ENCODE assay signal across 1 cellular context in the genomic region with DNA sequence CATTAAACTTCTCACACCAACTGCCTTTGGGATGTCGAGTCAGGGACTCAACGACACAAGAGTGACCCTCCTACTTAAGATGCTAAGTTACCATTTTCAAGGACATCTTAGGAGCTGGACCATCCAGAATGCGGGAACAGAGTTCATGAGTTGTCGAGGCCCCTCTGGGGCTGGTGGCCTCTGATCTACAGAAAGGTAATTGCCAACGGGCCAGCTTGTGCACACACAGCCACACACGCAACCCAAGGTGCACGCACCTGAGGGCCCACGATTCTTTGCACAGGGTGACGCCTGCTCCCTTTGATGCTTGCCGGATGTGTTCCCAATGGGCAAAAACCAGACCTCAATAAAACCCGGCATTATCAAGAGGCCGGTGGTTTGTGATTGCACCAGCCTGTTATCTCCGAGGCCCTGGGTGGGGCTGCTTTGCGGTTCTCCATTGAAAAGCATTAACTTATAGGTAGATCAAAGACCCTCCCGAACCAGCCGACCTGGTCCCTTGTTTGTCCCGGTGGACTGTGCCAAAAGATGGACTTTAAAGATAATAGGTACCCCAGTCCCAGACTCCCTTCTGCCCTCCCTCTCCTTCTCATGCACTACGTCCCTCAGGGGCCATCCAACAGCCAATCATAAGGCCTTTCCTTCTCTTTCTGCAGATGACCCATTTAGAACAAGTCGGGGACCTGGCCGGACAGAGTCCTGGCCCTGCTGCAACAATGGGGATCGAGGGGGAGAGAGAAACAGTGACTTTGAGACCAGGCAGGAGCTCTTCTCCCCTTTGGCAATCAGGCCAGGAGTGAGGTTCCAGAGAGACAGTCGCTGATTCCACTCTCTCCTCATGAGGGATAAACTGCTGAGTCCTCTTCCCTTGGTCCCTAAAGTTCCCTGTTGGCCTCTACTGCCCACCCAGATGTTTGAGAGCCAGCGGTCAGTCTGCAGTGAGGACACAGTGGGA.
A peak's percentile ranks its signal among the peaks of the same experiment; 100 is the strongest.
TF ChIP-seq lines count a peak whose summit lies in the region.

No MANE protein-coding gene starts in this region.

TF ChIP-seq in HepG2, 621 proteins besides CTCF, POLR2A, EP300 and RAD21 (continued from another document and continues in another):
- TF ChIP-seq, protein P1, sequence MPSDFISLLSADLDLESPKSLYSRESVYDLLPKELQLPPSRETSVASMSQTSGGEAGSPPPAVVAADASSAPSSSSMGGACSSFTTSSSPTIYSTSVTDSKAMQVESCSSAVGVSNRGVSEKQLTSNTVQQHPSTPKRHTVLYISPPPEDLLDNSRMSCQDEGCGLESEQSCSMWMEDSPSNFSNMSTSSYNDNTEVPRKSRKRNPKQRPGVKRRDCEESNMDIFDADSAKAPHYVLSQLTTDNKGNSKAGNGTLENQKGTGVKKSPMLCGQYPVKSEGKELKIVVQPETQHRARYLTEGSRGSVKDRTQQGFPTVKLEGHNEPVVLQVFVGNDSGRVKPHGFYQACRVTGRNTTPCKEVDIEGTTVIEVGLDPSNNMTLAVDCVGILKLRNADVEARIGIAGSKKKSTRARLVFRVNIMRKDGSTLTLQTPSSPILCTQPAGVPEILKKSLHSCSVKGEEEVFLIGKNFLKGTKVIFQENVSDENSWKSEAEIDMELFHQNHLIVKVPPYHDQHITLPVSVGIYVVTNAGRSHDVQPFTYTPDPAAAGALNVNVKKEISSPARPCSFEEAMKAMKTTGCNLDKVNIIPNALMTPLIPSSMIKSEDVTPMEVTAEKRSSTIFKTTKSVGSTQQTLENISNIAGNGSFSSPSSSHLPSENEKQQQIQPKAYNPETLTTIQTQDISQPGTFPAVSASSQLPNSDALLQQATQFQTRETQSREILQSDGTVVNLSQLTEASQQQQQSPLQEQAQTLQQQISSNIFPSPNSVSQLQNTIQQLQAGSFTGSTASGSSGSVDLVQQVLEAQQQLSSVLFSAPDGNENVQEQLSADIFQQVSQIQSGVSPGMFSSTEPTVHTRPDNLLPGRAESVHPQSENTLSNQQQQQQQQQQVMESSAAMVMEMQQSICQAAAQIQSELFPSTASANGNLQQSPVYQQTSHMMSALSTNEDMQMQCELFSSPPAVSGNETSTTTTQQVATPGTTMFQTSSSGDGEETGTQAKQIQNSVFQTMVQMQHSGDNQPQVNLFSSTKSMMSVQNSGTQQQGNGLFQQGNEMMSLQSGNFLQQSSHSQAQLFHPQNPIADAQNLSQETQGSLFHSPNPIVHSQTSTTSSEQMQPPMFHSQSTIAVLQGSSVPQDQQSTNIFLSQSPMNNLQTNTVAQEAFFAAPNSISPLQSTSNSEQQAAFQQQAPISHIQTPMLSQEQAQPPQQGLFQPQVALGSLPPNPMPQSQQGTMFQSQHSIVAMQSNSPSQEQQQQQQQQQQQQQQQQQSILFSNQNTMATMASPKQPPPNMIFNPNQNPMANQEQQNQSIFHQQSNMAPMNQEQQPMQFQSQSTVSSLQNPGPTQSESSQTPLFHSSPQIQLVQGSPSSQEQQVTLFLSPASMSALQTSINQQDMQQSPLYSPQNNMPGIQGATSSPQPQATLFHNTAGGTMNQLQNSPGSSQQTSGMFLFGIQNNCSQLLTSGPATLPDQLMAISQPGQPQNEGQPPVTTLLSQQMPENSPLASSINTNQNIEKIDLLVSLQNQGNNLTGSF (CRISPR knock-in tag; IDR thresholded peaks at IDR 0.05): peak; percentile 53
- no peak; the same call in 1 of the 2 replicates for TF ChIP-seq FOSL1 (CRISPR knock-in tag; IDR thresholded peaks at IDR 0.05; ENCODE audit: borderline replicate concordance)
- no peak for TF ChIP-seq FOXM1 (CRISPR knock-in tag; IDR thresholded peaks at IDR 0.05)
- TF ChIP-seq ZNF530 (CRISPR knock-in tag; IDR thresholded peaks at IDR 0.05; ENCODE audit: low read depth): no peak
- TF ChIP-seq GABPB1 (CRISPR knock-in tag; IDR thresholded peaks at IDR 0.05): peak; percentile 79
- TF ChIP-seq, protein P2, sequence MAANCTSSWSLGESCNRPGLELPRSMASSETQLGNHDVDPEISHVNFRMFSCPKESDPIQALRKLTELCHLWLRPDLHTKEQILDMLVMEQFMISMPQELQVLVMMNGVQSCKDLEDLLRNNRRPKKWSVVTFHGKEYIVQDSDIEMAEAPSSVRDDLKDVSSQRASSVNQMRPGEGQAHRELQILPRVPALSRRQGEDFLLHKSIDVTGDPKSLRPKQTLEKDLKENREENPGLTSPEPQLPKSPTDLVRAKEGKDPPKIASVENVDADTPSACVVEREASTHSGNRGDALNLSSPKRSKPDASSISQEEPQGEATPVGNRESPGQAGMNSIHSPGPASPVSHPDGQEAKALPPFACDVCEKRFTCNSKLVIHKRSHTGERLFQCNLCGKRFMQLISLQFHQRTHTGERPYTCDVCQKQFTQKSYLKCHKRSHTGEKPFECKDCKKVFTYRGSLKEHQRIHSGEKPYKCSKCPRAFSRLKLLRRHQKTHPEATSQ (CRISPR knock-in tag; IDR thresholded peaks at IDR 0.05; ENCODE audit: borderline replicate concordance): peak; percentile 96; the same call in 1 of the 2 replicates
- no peak for TF ChIP-seq DZIP1 (CRISPR knock-in tag; IDR thresholded peaks at IDR 0.05)
- TF ChIP-seq, protein P3, sequence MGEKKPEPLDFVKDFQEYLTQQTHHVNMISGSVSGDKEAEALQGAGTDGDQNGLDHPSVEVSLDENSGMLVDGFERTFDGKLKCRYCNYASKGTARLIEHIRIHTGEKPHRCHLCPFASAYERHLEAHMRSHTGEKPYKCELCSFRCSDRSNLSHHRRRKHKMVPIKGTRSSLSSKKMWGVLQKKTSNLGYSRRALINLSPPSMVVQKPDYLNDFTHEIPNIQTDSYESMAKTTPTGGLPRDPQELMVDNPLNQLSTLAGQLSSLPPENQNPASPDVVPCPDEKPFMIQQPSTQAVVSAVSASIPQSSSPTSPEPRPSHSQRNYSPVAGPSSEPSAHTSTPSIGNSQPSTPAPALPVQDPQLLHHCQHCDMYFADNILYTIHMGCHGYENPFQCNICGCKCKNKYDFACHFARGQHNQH (CRISPR knock-in tag; IDR thresholded peaks at IDR 0.05): peak; percentile 93
- TF ChIP-seq, protein P4, sequence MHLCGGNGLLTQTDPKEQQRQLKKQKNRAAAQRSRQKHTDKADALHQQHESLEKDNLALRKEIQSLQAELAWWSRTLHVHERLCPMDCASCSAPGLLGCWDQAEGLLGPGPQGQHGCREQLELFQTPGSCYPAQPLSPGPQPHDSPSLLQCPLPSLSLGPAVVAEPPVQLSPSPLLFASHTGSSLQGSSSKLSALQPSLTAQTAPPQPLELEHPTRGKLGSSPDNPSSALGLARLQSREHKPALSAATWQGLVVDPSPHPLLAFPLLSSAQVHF (CRISPR knock-in tag; IDR thresholded peaks at IDR 0.05): no peak
- peak; percentile 95 for TF ChIP-seq HNF4G (IDR thresholded peaks at IDR 0.05; ENCODE audit: borderline replicate concordance, low read depth, low read length)
- TF ChIP-seq HNF4G (CRISPR knock-in tag; IDR thresholded peaks at IDR 0.05; ENCODE audit: borderline replicate concordance, low read depth): no peak; the same call in 1 of the 2 replicates
- peak; percentile 74; the same call in 1 of the 2 replicates for TF ChIP-seq ZNF136 (CRISPR knock-in tag; IDR thresholded peaks at IDR 0.05; ENCODE audit: low read depth)
- peak; percentile 34; the same call in 1 of the 2 replicates for TF ChIP-seq JDP2 (CRISPR knock-in tag; IDR thresholded peaks at IDR 0.05; ENCODE audit: borderline replicate concordance)
- no peak for TF ChIP-seq MBNL3 (CRISPR knock-in tag; conservative IDR thresholded peaks at IDR 0.05)
- peak; percentile 80; the same call in 1 of the 2 replicates for TF ChIP-seq JUNB (CRISPR knock-in tag; IDR thresholded peaks at IDR 0.05; ENCODE audit: borderline replicate concordance)
- TF ChIP-seq SYNCRIP (IDR thresholded peaks at IDR 0.05; ENCODE audit: insufficient read depth, low read depth, low read length): no peak
- peak; percentile 98 for TF ChIP-seq HNF4A (CRISPR knock-in tag; IDR thresholded peaks at IDR 0.05)
- TF ChIP-seq, protein P5, sequence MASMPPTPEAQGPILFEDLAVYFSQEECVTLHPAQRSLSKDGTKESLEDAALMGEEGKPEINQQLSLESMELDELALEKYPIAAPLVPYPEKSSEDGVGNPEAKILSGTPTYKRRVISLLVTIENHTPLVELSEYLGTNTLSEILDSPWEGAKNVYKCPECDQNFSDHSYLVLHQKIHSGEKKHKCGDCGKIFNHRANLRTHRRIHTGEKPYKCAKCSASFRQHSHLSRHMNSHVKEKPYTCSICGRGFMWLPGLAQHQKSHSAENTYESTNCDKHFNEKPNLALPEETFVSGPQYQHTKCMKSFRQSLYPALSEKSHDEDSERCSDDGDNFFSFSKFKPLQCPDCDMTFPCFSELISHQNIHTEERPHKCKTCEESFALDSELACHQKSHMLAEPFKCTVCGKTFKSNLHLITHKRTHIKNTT (CRISPR knock-in tag; IDR thresholded peaks at IDR 0.05): no peak
- TF ChIP-seq, protein P6, sequence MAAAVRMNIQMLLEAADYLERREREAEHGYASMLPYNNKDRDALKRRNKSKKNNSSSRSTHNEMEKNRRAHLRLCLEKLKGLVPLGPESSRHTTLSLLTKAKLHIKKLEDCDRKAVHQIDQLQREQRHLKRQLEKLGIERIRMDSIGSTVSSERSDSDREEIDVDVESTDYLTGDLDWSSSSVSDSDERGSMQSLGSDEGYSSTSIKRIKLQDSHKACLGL (CRISPR knock-in tag; IDR thresholded peaks at IDR 0.05): no peak
- no peak for TF ChIP-seq ZNF333 (CRISPR knock-in tag; IDR thresholded peaks at IDR 0.05; ENCODE audit: borderline replicate concordance)
- TF ChIP-seq ZNF274 (CRISPR knock-in tag; IDR thresholded peaks at IDR 0.05): no peak
- TF ChIP-seq, protein P7, sequence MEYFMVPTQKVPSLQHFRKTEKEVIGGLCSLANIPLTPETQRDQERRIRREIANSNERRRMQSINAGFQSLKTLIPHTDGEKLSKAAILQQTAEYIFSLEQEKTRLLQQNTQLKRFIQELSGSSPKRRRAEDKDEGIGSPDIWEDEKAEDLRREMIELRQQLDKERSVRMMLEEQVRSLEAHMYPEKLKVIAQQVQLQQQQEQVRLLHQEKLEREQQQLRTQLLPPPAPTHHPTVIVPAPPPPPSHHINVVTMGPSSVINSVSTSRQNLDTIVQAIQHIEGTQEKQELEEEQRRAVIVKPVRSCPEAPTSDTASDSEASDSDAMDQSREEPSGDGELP (IDR thresholded peaks at IDR 0.05; ENCODE audit: borderline replicate concordance, low read depth): peak; percentile 92; the same call in 1 of the 2 replicates
- TF ChIP-seq, protein P8, sequence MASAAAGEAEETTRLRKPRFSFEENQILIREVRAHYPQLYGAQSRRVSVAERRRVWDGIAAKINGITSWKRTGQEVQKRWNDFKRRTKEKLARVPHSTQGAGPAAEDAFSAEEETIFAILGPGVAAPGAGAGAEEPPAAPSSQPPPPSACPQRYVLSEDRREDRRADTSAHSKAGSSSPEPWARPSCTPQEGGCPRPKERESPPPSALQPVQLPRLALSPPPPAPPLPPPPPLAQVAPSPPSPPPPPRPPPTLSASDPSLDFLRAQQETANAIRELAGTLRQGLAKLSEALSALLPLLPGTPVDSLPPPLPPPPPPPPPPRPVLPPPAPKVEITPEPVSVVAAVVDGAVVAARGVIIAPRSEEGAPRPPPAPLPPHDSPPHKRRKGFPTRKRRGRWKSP (CRISPR knock-in tag; IDR thresholded peaks at IDR 0.05): peak; percentile 82; the same call in 1 of the 2 replicates
- TF ChIP-seq ZNF747 (CRISPR knock-in tag; IDR thresholded peaks at IDR 0.05; ENCODE audit: borderline replicate concordance): peak; percentile 88; the same call in 1 of the 2 replicates
- no peak for TF ChIP-seq ZNF30 (CRISPR knock-in tag; IDR thresholded peaks at IDR 0.05)
- peak; percentile 94; the same call in 1 of the 2 replicates for TF ChIP-seq ZNF589 (CRISPR knock-in tag; conservative IDR thresholded peaks at IDR 0.05)
- TF ChIP-seq PHF5A (CRISPR knock-in tag; IDR thresholded peaks at IDR 0.05; ENCODE audit: low read depth, unreplicated experiment): peak; percentile 97
- TF ChIP-seq, protein P9, sequence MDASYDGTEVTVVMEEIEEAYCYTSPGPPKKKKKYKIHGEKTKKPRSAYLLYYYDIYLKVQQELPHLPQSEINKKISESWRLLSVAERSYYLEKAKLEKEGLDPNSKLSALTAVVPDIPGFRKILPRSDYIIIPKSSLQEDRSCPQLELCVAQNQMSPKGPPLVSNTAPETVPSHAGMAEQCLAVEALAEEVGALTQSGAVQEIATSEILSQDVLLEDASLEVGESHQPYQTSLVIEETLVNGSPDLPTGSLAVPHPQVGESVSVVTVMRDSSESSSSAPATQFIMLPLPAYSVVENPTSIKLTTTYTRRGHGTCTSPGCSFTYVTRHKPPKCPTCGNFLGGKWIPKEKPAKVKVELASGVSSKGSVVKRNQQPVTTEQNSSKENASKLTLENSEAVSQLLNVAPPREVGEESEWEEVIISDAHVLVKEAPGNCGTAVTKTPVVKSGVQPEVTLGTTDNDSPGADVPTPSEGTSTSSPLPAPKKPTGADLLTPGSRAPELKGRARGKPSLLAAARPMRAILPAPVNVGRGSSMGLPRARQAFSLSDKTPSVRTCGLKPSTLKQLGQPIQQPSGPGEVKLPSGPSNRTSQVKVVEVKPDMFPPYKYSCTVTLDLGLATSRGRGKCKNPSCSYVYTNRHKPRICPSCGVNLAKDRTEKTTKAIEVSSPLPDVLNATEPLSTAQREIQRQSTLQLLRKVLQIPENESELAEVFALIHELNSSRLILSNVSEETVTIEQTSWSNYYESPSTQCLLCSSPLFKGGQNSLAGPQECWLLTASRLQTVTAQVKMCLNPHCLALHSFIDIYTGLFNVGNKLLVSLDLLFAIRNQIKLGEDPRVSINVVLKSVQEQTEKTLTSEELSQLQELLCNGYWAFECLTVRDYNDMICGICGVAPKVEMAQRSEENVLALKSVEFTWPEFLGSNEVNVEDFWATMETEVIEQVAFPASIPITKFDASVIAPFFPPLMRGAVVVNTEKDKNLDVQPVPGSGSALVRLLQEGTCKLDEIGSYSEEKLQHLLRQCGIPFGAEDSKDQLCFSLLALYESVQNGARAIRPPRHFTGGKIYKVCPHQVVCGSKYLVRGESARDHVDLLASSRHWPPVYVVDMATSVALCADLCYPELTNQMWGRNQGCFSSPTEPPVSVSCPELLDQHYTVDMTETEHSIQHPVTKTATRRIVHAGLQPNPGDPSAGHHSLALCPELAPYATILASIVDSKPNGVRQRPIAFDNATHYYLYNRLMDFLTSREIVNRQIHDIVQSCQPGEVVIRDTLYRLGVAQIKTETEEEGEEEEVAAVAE (CRISPR knock-in tag; IDR thresholded peaks at IDR 0.05; ENCODE audit: borderline replicate concordance): peak; percentile 28; the same call in 1 of the 2 replicates
- no peak; the same call in 1 of the 2 replicates for TF ChIP-seq ATF7 (IDR thresholded peaks at IDR 0.05)
- peak; percentile 97 for TF ChIP-seq ATF7 (CRISPR knock-in tag; IDR thresholded peaks at IDR 0.05)
